Comparison of ENCODE assay signal across 1 cellular context in genomic region chr9:121154782-121155181, GRCh38.
A peak's percentile ranks its signal among the peaks of the same experiment; 100 is the strongest.
TF ChIP-seq lines count a peak whose summit lies in the region.

No MANE protein-coding gene starts in this region.

TF ChIP-seq in K562, 482 proteins besides CTCF, POLR2A, EP300 and RAD21 (continued from another document and continues in another):
- no peak for TF ChIP-seq GTF3C2 (IDR thresholded peaks at IDR 0.05; ENCODE audit: borderline replicate concordance, extremely low read depth, insufficient read length)
- TF ChIP-seq RBM14 (IDR thresholded peaks at IDR 0.05; ENCODE audit: borderline replicate concordance, insufficient read depth, low read depth, low read length), result no peak
- TF ChIP-seq TOE1 (IDR thresholded peaks at IDR 0.05; ENCODE audit: borderline replicate concordance), result no peak
- TF ChIP-seq TOE1 (CRISPR knock-in tag; IDR thresholded peaks at IDR 0.05; ENCODE audit: borderline replicate concordance, low read depth), result no peak
- TF ChIP-seq NCOA2 (IDR thresholded peaks at IDR 0.05; ENCODE audit: partially characterized antibody in 2 of 2), result no peak
- TF ChIP-seq, protein P1, sequence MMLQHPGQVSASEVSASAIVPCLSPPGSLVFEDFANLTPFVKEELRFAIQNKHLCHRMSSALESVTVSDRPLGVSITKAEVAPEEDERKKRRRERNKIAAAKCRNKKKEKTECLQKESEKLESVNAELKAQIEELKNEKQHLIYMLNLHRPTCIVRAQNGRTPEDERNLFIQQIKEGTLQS (IDR thresholded peaks at IDR 0.05), result peak; percentile 92
- TF ChIP-seq, protein P1 (CRISPR knock-in tag; conservative IDR thresholded peaks at IDR 0.05), result peak; percentile 83; the same call in 1 of the 2 replicates
- TF ChIP-seq, protein P2, sequence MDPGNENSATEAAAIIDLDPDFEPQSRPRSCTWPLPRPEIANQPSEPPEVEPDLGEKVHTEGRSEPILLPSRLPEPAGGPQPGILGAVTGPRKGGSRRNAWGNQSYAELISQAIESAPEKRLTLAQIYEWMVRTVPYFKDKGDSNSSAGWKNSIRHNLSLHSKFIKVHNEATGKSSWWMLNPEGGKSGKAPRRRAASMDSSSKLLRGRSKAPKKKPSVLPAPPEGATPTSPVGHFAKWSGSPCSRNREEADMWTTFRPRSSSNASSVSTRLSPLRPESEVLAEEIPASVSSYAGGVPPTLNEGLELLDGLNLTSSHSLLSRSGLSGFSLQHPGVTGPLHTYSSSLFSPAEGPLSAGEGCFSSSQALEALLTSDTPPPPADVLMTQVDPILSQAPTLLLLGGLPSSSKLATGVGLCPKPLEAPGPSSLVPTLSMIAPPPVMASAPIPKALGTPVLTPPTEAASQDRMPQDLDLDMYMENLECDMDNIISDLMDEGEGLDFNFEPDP (CRISPR knock-in tag; IDR thresholded peaks at IDR 0.05), result no peak
- no peak for TF ChIP-seq SRSF1 (IDR thresholded peaks at IDR 0.05; ENCODE audit: low read depth, low read length)
- TF ChIP-seq FOXA3 (CRISPR knock-in tag; conservative IDR thresholded peaks at IDR 0.05 in 1 of 2, IDR thresholded peaks at IDR 0.05 in 1 of 2), result no peak
- peak; percentile 83 for TF ChIP-seq MEIS2 (IDR thresholded peaks at IDR 0.05; ENCODE audit: partially characterized antibody)
- no peak for TF ChIP-seq PHF8 (IDR thresholded peaks at IDR 0.05; ENCODE audit: borderline replicate concordance, low read length)
- TF ChIP-seq U2AF2 (optimal IDR thresholded peaks at IDR 0.05; ENCODE audit: low read depth, low read length), result no peak
- TF ChIP-seq TCF7 (IDR thresholded peaks at IDR 0.05; ENCODE audit: borderline replicate concordance), result peak; percentile 39; the same call in 1 of the 2 replicates
- no peak for TF ChIP-seq ZNF217 (CRISPR knock-in tag; IDR thresholded peaks at IDR 0.05)
- TF ChIP-seq ZNF707 (CRISPR knock-in tag; conservative IDR thresholded peaks at IDR 0.05), result no peak
- no peak for TF ChIP-seq CBX1 (IDR thresholded peaks at IDR 0.05; ENCODE audit: low read depth)
- peak; percentile 64; the same call in 1 of the 2 replicates for TF ChIP-seq FOXM1 (IDR thresholded peaks at IDR 0.05; ENCODE audit: low read depth)
- TF ChIP-seq FOXM1 (CRISPR knock-in tag; IDR thresholded peaks at IDR 0.05; ENCODE audit: low read depth), result no peak
- TF ChIP-seq ZNF184 (CRISPR knock-in tag; IDR thresholded peaks at IDR 0.05), result no peak
- peak; percentile 90 for TF ChIP-seq SMARCC2 (IDR thresholded peaks at IDR 0.05; ENCODE audit: low read depth)
- no peak for TF ChIP-seq SRSF3 (IDR thresholded peaks at IDR 0.05; ENCODE audit: insufficient read depth, low read length)
- no peak for TF ChIP-seq ZNF224 (CRISPR knock-in tag; IDR thresholded peaks at IDR 0.05)
- 0 out of 2 replicates have a peak, but pooled peaks have one; percentile 46 for TF ChIP-seq MTA3 (IDR thresholded peaks at IDR 0.05; ENCODE audit: borderline replicate concordance)
- TF ChIP-seq CBX5 (IDR thresholded peaks at IDR 0.05; ENCODE audit: borderline replicate concordance, low read depth), result 0 out of 2 replicates have a peak, but pooled peaks have one; percentile 13
- TF ChIP-seq MYBL2 (IDR thresholded peaks at IDR 0.05; ENCODE audit: low read depth), result no peak
- TF ChIP-seq MYBL2 (CRISPR knock-in tag; IDR thresholded peaks at IDR 0.05; ENCODE audit: borderline replicate concordance), result no peak
- TF ChIP-seq ZNF79 (CRISPR knock-in tag; IDR thresholded peaks at IDR 0.05; ENCODE audit: low read depth), result no peak
- TF ChIP-seq NELFE (IDR thresholded peaks at IDR 0.05; ENCODE audit: insufficient read depth, insufficient read length), result no peak
- TF ChIP-seq SMARCE1 (IDR thresholded peaks at IDR 0.05), result peak; percentile 97
- no peak for TF ChIP-seq E4F1 (CRISPR knock-in tag; IDR thresholded peaks at IDR 0.05; ENCODE audit: borderline replicate concordance)
- TF ChIP-seq ETV6 (IDR thresholded peaks at IDR 0.05; ENCODE audit: borderline replicate concordance in 1 of 2, low read depth in 2 of 2, low read length in 1 of 2), result no peak
- TF ChIP-seq ETV6 (CRISPR knock-in tag; IDR thresholded peaks at IDR 0.05; ENCODE audit: borderline replicate concordance), result no peak
- TF ChIP-seq, protein P3, sequence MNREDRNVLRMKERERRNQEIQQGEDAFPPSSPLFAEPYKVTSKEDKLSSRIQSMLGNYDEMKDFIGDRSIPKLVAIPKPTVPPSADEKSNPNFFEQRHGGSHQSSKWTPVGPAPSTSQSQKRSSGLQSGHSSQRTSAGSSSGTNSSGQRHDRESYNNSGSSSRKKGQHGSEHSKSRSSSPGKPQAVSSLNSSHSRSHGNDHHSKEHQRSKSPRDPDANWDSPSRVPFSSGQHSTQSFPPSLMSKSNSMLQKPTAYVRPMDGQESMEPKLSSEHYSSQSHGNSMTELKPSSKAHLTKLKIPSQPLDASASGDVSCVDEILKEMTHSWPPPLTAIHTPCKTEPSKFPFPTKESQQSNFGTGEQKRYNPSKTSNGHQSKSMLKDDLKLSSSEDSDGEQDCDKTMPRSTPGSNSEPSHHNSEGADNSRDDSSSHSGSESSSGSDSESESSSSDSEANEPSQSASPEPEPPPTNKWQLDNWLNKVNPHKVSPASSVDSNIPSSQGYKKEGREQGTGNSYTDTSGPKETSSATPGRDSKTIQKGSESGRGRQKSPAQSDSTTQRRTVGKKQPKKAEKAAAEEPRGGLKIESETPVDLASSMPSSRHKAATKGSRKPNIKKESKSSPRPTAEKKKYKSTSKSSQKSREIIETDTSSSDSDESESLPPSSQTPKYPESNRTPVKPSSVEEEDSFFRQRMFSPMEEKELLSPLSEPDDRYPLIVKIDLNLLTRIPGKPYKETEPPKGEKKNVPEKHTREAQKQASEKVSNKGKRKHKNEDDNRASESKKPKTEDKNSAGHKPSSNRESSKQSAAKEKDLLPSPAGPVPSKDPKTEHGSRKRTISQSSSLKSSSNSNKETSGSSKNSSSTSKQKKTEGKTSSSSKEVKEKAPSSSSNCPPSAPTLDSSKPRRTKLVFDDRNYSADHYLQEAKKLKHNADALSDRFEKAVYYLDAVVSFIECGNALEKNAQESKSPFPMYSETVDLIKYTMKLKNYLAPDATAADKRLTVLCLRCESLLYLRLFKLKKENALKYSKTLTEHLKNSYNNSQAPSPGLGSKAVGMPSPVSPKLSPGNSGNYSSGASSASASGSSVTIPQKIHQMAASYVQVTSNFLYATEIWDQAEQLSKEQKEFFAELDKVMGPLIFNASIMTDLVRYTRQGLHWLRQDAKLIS (CRISPR knock-in tag; IDR thresholded peaks at IDR 0.05), result no peak
- no peak for TF ChIP-seq DLX4 (CRISPR knock-in tag; IDR thresholded peaks at IDR 0.05)
- peak; percentile 77 for TF ChIP-seq NFIC (IDR thresholded peaks at IDR 0.05)
- TF ChIP-seq, protein P4, sequence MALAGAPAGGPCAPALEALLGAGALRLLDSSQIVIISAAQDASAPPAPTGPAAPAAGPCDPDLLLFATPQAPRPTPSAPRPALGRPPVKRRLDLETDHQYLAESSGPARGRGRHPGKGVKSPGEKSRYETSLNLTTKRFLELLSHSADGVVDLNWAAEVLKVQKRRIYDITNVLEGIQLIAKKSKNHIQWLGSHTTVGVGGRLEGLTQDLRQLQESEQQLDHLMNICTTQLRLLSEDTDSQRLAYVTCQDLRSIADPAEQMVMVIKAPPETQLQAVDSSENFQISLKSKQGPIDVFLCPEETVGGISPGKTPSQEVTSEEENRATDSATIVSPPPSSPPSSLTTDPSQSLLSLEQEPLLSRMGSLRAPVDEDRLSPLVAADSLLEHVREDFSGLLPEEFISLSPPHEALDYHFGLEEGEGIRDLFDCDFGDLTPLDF (CRISPR knock-in tag; IDR thresholded peaks at IDR 0.05), result no peak
- TF ChIP-seq SMARCA4 (IDR thresholded peaks at IDR 0.05), result peak; percentile 96
- TF ChIP-seq, protein P5, sequence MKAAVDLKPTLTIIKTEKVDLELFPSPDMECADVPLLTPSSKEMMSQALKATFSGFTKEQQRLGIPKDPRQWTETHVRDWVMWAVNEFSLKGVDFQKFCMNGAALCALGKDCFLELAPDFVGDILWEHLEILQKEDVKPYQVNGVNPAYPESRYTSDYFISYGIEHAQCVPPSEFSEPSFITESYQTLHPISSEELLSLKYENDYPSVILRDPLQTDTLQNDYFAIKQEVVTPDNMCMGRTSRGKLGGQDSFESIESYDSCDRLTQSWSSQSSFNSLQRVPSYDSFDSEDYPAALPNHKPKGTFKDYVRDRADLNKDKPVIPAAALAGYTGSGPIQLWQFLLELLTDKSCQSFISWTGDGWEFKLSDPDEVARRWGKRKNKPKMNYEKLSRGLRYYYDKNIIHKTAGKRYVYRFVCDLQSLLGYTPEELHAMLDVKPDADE (conservative IDR thresholded peaks at IDR 0.05; ENCODE audit: control insufficient read depth, low read depth, low read length), result no peak; the same call in 1 of the 2 replicates
- TF ChIP-seq NR2C1 (IDR thresholded peaks at IDR 0.05), result no peak
- no peak for TF ChIP-seq NR2C1 (tag; IDR thresholded peaks at IDR 0.05)
- peak; percentile 55 for TF ChIP-seq TAF9B (IDR thresholded peaks at IDR 0.05; ENCODE audit: partially characterized antibody)
- TF ChIP-seq HDGF (IDR thresholded peaks at IDR 0.05), result no peak
- no peak for TF ChIP-seq SPI1 (IDR thresholded peaks at IDR 0.05; ENCODE audit: borderline replicate concordance, low read depth, low read length)
- TF ChIP-seq, protein P6, sequence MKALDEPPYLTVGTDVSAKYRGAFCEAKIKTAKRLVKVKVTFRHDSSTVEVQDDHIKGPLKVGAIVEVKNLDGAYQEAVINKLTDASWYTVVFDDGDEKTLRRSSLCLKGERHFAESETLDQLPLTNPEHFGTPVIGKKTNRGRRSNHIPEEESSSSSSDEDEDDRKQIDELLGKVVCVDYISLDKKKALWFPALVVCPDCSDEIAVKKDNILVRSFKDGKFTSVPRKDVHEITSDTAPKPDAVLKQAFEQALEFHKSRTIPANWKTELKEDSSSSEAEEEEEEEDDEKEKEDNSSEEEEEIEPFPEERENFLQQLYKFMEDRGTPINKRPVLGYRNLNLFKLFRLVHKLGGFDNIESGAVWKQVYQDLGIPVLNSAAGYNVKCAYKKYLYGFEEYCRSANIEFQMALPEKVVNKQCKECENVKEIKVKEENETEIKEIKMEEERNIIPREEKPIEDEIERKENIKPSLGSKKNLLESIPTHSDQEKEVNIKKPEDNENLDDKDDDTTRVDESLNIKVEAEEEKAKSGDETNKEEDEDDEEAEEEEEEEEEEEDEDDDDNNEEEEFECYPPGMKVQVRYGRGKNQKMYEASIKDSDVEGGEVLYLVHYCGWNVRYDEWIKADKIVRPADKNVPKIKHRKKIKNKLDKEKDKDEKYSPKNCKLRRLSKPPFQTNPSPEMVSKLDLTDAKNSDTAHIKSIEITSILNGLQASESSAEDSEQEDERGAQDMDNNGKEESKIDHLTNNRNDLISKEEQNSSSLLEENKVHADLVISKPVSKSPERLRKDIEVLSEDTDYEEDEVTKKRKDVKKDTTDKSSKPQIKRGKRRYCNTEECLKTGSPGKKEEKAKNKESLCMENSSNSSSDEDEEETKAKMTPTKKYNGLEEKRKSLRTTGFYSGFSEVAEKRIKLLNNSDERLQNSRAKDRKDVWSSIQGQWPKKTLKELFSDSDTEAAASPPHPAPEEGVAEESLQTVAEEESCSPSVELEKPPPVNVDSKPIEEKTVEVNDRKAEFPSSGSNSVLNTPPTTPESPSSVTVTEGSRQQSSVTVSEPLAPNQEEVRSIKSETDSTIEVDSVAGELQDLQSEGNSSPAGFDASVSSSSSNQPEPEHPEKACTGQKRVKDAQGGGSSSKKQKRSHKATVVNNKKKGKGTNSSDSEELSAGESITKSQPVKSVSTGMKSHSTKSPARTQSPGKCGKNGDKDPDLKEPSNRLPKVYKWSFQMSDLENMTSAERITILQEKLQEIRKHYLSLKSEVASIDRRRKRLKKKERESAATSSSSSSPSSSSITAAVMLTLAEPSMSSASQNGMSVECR (CRISPR knock-in tag; IDR thresholded peaks at IDR 0.05), result no peak
- TF ChIP-seq NR2C2 (CRISPR knock-in tag; IDR thresholded peaks at IDR 0.05), result no peak
- no peak for TF ChIP-seq NR2C2 (tag; IDR thresholded peaks at IDR 0.05)
